ENCODE assay signal across 1 cellular context in the genomic region with DNA sequence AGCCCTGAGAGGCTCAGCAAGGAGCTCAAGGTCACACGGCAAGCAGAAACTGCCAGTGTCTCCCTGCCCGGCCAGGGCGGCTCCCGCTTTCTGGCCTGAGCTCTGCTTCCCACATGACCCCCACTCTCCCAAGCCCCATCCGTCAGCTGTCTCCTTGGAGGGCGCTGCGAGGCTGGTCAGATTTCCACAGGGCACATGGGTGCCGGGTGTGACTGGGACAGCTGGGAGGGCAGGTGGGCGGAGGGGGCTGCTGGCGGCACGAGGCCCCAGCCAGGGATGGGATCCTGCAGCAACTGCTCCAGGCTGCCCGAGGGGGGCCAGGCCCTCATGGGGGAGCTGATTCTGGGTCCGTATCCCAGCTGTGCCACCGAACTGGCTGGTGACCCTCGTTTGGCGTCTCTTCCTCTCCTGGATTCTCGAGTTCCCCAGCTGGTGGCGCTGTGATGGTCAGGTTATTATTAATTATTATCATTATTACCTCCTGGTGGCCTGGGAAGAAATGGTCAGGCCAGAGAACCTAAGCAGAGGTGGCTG.
TF ChIP-seq lines count a peak whose summit lies in the region.

No MANE protein-coding gene starts in this region.

TF ChIP-seq in H1, 55 proteins besides CTCF, POLR2A, EP300 and RAD21:
- 0 out of 4 replicates have a peak, but pooled peaks of 1 of the 2 experiments have one; percentile 10 for TF ChIP-seq HDAC2 (IDR thresholded peaks at IDR 0.05; ENCODE audit: borderline replicate concordance in 1 of 2, low read depth in 2 of 2, low read length in 2 of 2)
- no peak for TF ChIP-seq CREB1 (IDR thresholded peaks at IDR 0.05)
TF ChIP-seq in H1: peak in this region for 1.
